1 cellular context compared by ENCODE assay signal in genomic region chr1:3775498-3776230, GRCh38.
TF ChIP-seq lines count a peak whose summit lies in the region.

No MANE protein-coding gene starts in this region.

TF ChIP-seq in HEK293, 187 proteins besides CTCF, POLR2A, EP300 and RAD21 (continued from another document):
- TF ChIP-seq ZBTB44 (tag by site-specific recombination; IDR thresholded peaks at IDR 0.05) (peak; percentile 59; the same call in 1 of the 2 replicates), HOXC10 (CRISPR knock-in tag; IDR thresholded peaks at IDR 0.05) (no peak), ZNF768 (tag by site-specific recombination; IDR thresholded peaks at IDR 0.05) (no peak), ZNF76 (tag by site-specific recombination; IDR thresholded peaks at IDR 0.05; ENCODE audit: borderline replicate concordance, low read depth) (peak; percentile 17; the same call in 1 of the 2 replicates), KLF10 (tag by site-specific recombination; IDR thresholded peaks at IDR 0.05) (peak; percentile 67; the same call in 1 of the 2 replicates), ZBTB20 (tag by site-specific recombination; IDR thresholded peaks at IDR 0.05) (peak; percentile 37; the same call in 1 of the 2 replicates), ZNF513 (tag by site-specific recombination; IDR thresholded peaks at IDR 0.05) (no peak; the same call in 1 of the 2 replicates), ZSCAN16 (tag by site-specific recombination; IDR thresholded peaks at IDR 0.05) (0 out of 2 replicates have a peak, but pooled peaks have one; percentile 53), ZNF433 (tag by site-specific recombination; IDR thresholded peaks at IDR 0.05; ENCODE audit: low read depth) (no peak), ZNF391 (tag by site-specific recombination; IDR thresholded peaks at IDR 0.05; ENCODE audit: borderline replicate concordance, low read depth) (0 out of 2 replicates have a peak, but pooled peaks have one; percentile 58), ZBTB8A (tag by site-specific recombination; IDR thresholded peaks at IDR 0.05) (peak; percentile 52), GLIS2 (tag by site-specific recombination; IDR thresholded peaks at IDR 0.05) (peak; percentile 66), ZIC2 (tag by site-specific recombination; IDR thresholded peaks at IDR 0.05) (peak; percentile 55), WT1 (tag by site-specific recombination; IDR thresholded peaks at IDR 0.05) (no peak), ZNF792 (tag by site-specific recombination; IDR thresholded peaks at IDR 0.05) (no peak), SP7 (tag by site-specific recombination; IDR thresholded peaks at IDR 0.05) (peak; percentile 34; the same call in 1 of the 2 replicates), ZXDB (tag by site-specific recombination; IDR thresholded peaks at IDR 0.05) (peak; percentile 49; the same call in 1 of the 2 replicates), ZBTB48 (tag by site-specific recombination; IDR thresholded peaks at IDR 0.05) (peak; percentile 32; the same call in 1 of the 2 replicates), ZNF548 (tag by site-specific recombination; IDR thresholded peaks at IDR 0.05) (no peak), ZNF600 (tag by site-specific recombination; IDR thresholded peaks at IDR 0.05) (peak; percentile 40; the same call in 1 of the 2 replicates), ZNF2 (tag by site-specific recombination; IDR thresholded peaks at IDR 0.05) (peak; percentile 58; the same call in 1 of the 2 replicates), ZSCAN30 (tag by site-specific recombination; IDR thresholded peaks at IDR 0.05) (peak; percentile 76; the same call in 1 of the 2 replicates), KLF1 (tag by site-specific recombination; IDR thresholded peaks at IDR 0.05) (peak; percentile 81), ZBTB26 (tag by site-specific recombination; optimal IDR thresholded peaks at IDR 0.05) (peak; percentile 23), GLIS1 (tag by site-specific recombination; IDR thresholded peaks at IDR 0.05) (peak; percentile 73), ZNF423 (tag by site-specific recombination; IDR thresholded peaks at IDR 0.05) (no peak), KLF7 (tag by site-specific recombination; IDR thresholded peaks at IDR 0.05; ENCODE audit: borderline replicate concordance) (peak; percentile 75; the same call in 1 of the 2 replicates), ZNF10 (tag by site-specific recombination; IDR thresholded peaks at IDR 0.05) (peak; percentile 97), PATZ1 (tag by site-specific recombination; IDR thresholded peaks at IDR 0.05) (peak; percentile 73), ZBTB10 (tag by site-specific recombination; IDR thresholded peaks at IDR 0.05) (peak; percentile 71; the same call in 1 of the 2 replicates), ZNF692 (tag by site-specific recombination; IDR thresholded peaks at IDR 0.05) (peak; percentile 97)
